ENCODE assay signal across 1 cellular context in the genomic region with DNA sequence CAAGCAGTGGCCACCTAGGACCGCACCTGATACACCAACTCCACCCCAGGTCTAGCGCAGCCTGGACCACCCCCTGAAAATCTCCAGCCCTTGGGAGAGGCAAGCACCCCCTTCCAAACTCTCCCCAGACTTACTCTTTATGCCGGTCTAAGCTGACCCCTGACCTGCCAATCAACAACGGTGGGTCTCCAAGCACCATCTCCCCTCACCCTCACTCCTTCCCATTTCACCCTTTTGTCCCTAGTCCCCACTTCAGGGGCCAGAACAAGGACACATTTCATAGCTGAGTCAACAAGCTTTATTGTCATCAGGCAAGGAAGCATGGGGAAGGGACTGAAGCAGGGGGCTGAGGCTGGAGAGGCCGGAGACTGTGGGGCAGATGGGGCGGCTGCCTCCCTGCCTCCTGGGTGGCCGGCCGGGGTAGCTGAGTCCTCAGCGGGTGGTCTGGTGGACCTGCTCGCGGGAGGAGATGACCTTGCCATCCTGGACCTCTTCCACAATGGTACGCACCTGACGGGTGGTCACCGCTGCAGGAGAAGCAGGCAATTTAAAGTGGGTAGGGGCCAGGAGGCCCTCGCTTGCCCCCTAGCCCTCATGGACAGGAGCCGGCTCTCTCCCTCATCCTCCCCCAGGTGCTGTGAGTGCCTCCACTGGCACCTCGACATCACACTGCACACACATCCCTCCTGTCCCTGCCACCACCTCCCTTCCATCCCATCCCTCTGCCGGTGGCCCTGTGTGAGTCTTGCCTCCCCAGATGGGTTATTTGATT.
TF ChIP-seq lines count a peak whose summit lies in the region.

No MANE protein-coding gene starts in this region.

TF ChIP-seq in HCT116, 20 proteins besides CTCF, POLR2A, EP300 and RAD21 (continued from another document):
- TF ChIP-seq, protein P1, sequence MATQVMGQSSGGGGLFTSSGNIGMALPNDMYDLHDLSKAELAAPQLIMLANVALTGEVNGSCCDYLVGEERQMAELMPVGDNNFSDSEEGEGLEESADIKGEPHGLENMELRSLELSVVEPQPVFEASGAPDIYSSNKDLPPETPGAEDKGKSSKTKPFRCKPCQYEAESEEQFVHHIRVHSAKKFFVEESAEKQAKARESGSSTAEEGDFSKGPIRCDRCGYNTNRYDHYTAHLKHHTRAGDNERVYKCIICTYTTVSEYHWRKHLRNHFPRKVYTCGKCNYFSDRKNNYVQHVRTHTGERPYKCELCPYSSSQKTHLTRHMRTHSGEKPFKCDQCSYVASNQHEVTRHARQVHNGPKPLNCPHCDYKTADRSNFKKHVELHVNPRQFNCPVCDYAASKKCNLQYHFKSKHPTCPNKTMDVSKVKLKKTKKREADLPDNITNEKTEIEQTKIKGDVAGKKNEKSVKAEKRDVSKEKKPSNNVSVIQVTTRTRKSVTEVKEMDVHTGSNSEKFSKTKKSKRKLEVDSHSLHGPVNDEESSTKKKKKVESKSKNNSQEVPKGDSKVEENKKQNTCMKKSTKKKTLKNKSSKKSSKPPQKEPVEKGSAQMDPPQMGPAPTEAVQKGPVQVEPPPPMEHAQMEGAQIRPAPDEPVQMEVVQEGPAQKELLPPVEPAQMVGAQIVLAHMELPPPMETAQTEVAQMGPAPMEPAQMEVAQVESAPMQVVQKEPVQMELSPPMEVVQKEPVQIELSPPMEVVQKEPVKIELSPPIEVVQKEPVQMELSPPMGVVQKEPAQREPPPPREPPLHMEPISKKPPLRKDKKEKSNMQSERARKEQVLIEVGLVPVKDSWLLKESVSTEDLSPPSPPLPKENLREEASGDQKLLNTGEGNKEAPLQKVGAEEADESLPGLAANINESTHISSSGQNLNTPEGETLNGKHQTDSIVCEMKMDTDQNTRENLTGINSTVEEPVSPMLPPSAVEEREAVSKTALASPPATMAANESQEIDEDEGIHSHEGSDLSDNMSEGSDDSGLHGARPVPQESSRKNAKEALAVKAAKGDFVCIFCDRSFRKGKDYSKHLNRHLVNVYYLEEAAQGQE (IDR thresholded peaks at IDR 0.05; ENCODE audit: low read depth) = no peak
- no peak for TF ChIP-seq SP1 (IDR thresholded peaks at IDR 0.05; ENCODE audit: low read depth)
- TF ChIP-seq, protein P2, sequence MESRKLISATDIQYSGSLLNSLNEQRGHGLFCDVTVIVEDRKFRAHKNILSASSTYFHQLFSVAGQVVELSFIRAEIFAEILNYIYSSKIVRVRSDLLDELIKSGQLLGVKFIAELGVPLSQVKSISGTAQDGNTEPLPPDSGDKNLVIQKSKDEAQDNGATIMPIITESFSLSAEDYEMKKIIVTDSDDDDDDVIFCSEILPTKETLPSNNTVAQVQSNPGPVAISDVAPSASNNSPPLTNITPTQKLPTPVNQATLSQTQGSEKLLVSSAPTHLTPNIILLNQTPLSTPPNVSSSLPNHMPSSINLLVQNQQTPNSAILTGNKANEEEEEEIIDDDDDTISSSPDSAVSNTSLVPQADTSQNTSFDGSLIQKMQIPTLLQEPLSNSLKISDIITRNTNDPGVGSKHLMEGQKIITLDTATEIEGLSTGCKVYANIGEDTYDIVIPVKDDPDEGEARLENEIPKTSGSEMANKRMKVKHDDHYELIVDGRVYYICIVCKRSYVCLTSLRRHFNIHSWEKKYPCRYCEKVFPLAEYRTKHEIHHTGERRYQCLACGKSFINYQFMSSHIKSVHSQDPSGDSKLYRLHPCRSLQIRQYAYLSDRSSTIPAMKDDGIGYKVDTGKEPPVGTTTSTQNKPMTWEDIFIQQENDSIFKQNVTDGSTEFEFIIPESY (IDR thresholded peaks at IDR 0.05; ENCODE audit: extremely low read depth, insufficient replicate concordance, low read length) = no peak
